Comparison of ENCODE assay signal across 12 cellular contexts in the genomic region with DNA sequence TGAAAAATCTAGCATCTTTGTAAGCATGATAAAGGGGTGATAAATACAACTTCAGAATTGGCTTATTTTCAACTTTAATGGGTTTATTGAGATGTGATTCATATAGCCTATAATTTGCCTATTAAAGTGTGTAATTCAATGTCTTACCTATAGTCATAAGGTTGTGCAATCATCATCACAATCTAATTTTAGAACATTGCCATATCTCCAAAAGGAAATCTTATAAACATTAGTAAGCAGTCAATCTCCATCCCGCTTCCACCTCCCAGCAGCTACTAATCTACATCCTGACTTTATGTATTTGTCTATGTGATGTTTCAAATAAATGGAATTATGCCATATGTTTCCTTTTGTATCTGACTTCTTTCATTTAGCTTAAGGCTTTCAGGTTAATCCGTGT.
DNase-seq lines count a peak whose midpoint lies in the region; ATAC-seq and TF ChIP-seq lines count a peak whose summit lies in the region.
"Had no signal": no experiment of that assay in that cellular context is flagged by ENCODE, and none has a peak within 500 bp of the region (broad histone marks: within the 10 kb centered on the region; RNA-seq: fewer than 3 reads in every experiment).

No MANE protein-coding gene starts in this region.

- POLR2A ChIA-PET in PC-3 (lab: Charles Lee; ENCODE audit: unreplicated experiment), result no interaction called here

- H3K36me3 ChIP-seq in PC-3 (ENCODE audit: low read depth, low read length), result no peaks in the 10 kb centered on the region; the same call in 1 of the 2 replicates

- ATAC-seq in PC-3 (0 out of 2 replicates have a peak, but pooled peaks have one; percentile 13), foreskin keratinocyte (no peak), HG03108 (IDR thresholded peaks at IDR 0.05; ENCODE audit: unreplicated experiment) (no peak)
- ATAC-seq: CD8-positive, alpha-beta T cell; GM12878; Right ventricle myocardium inferior had no signal

- H2AFZ ChIP-seq in PC-3 (ENCODE audit: low read length), result no peak overlapping the region

- H3K4me3 ChIP-seq in PC-3 (ENCODE audit: low read length), result no peak overlapping the region
- H3K4me3 ChIP-seq: GM12878 had no signal

- H3K79me2 ChIP-seq in PC-3 (ENCODE audit: low read length), result no peaks in the 10 kb centered on the region

- no TSS peak for BruUV-seq in PC-3 (replicated peaks; lab: Mats Ljungman, UMichigan)

- 0 out of 2 replicates have a peak, but pooled peaks cover 9% of the 10 kb centered on the region for H3K9me3 ChIP-seq in PC-3 (ENCODE audit: low read length)

- H3F3A ChIP-seq in PC-3 (ENCODE audit: low read length, unreplicated experiment), result no peaks in the 10 kb centered on the region

- no peak overlapping the region for H3K9ac ChIP-seq in PC-3 (ENCODE audit: low read length)

- H3K4me1 ChIP-seq in PC-3 (ENCODE audit: insufficient read depth, low read length) (peaks cover 13% of the 10 kb centered on the region), foreskin keratinocyte (no peaks in the 10 kb centered on the region)

- no peak overlapping the region for H3K4me2 ChIP-seq in PC-3 (ENCODE audit: low read length)

- intact Hi-C loops in PC-3 (cut with micrococcal nuclease), result no loop called here

- CTCF ChIA-PET in PC-3 (lab: Charles Lee), result no interaction called here

- DNase-seq in NCI-H748 (lab: John Stamatoyannopoulos, UW; ENCODE audit: unreplicated experiment) (peak; percentile 61), NCI-H748 treated with DMSO at 0.1 percent for 48 hours (lab: John Stamatoyannopoulos, UW) (no peak), NCI-H1417 treated with DMSO at 0.1 percent for 48 hours (lab: John Stamatoyannopoulos, UW) (peak; percentile 84), PC-3 (peak; percentile 41), foreskin keratinocyte (peak; percentile 8 to 12), hepatic stellate cell (ENCODE audit: low spot score) (no peak), Ammon's horn (ENCODE audit: low spot score) (no peak)
- DNase-seq: CD8-positive, alpha-beta T cell; NCI-H1694 treated with DMSO at 0.1 percent for 48 hours had no signal

- no peaks in the 10 kb centered on the region for H3K9me2 ChIP-seq in PC-3 (replicated peaks; ENCODE audit: low read length)

- H3K27me3 ChIP-seq in PC-3 (ENCODE audit: low read length), result no peaks in the 10 kb centered on the region
- H3K27me3 ChIP-seq in foreskin keratinocyte, result no peaks in the 10 kb centered on the region

- H3K27ac ChIP-seq in PC-3 (ENCODE audit: low read length), result 0 out of 2 replicates have a peak overlapping the region, but pooled peaks have one; percentile 16
- H3K27ac ChIP-seq in foreskin keratinocyte, result no peak overlapping the region

- TF ChIP-seq CTCF in PC-3 (conservative IDR thresholded peaks at IDR 0.05; ENCODE audit: low read depth, low read length), result no peak
- TF ChIP-seq CTCF in foreskin keratinocyte (conservative IDR thresholded peaks at IDR 0.05), result no peak

- no peaks in the 10 kb centered on the region for H4K20me1 ChIP-seq in PC-3 (ENCODE audit: low read length)

Comparison
In these comparisons a context has a peak if more than half of its experiments do, and no peak if none do; other contexts are left out.
1. DNase-seq: peak in NCI-H748 (single experiment), NCI-H1417 treated with DMSO at 0.1 percent for 48 hours (single experiment), PC-3 (single experiment) and foreskin keratinocyte (2 of 2); none in NCI-H748 treated with DMSO at 0.1 percent for 48 hours (single experiment), hepatic stellate cell (single experiment) and Ammon's horn (single experiment).